In genomic region chr16:2568573-2568972, GRCh38 we compare ENCODE assay signal across 11 cellular contexts. TPM values are rescaled to one million over a fixed set of nuclear protein-coding genes. Genes with fewer than 3 reads are reported as not detected.
DNase-seq lines count a peak whose midpoint lies in the region; ATAC-seq, FAIRE-seq and TF ChIP-seq lines count a peak whose summit lies in the region.
"Not testable (repeated sequence)": the region's sequence is repeated elsewhere in the genome, so short reads cannot be mapped to it uniquely, and the experiment has no call there.
"Had no signal": no experiment of that assay in that cellular context is flagged by ENCODE, and none has a peak within 500 bp of the region (broad histone marks: within the 10 kb centered on the region; RNA-seq: fewer than 3 reads in every experiment).

No MANE protein-coding gene starts in this region.

- H3K4me3 ChIP-seq in Panc1 (ENCODE audit: low read depth in 2 of 2, low read length in 2 of 2); body of pancreas; lower lobe of right lung; gastrocnemius medialis: not testable (repeated sequence)

- WGBS in body of pancreas, 2 donors = no CpG with 5 or more reads among the region's 11 CpGs

- not testable (repeated sequence) for BruUV-seq in Panc1 (replicated peaks; lab: Mats Ljungman, UMichigan)

- FAIRE-seq in GM18507 (lab: Jason Lieb, UNC) = peak; percentile 69

- not testable (repeated sequence) for DNase-seq in GM18507 (ENCODE audit: extremely low spot score, insufficient read length, low read depth); Panc1 (ENCODE audit: low read depth, low spot score); body of pancreas; Right ventricle myocardium superior; left lobe of liver (ENCODE audit: low spot score); lower lobe of right lung; gastrocnemius medialis

- POLR2A ChIA-PET in Panc1 (lab: Charles Lee) = not testable (repeated sequence)

- not testable (repeated sequence) for H3K27ac ChIP-seq in Panc1 (ENCODE audit: low read length); body of pancreas; lower lobe of right lung; gastrocnemius medialis

- not testable (repeated sequence) for H3K36me3 ChIP-seq in Panc1 (ENCODE audit: control insufficient read depth, insufficient read depth, low read length); body of pancreas (replicated peaks in 1 of 2; ENCODE audit: insufficient read depth in 1 of 2, low read depth in 2 of 2); lower lobe of right lung; gastrocnemius medialis

- in situ Hi-C loops in Panc1 (cut with HindIII; ENCODE audit: low pct_unique_long_range_greater_than_20kb, low sequenced_read_pairs); gastrocnemius medialis (cut with MboI; ENCODE audit: low sequenced_read_pairs in 4 of 4): not testable (repeated sequence)

- TF ChIP-seq CTCF in Panc1 (IDR thresholded peaks at IDR 0.05); body of pancreas (IDR thresholded peaks at IDR 0.05); lower lobe of right lung (IDR thresholded peaks at IDR 0.05); gastrocnemius medialis (IDR thresholded peaks at IDR 0.05 in 4 of 5, conservative IDR thresholded peaks at IDR 0.05 in 1 of 5): not testable (repeated sequence)

- ATAC-seq in GM19463 (IDR thresholded peaks at IDR 0.05; ENCODE audit: unreplicated experiment) (peak; percentile 73), Panc1 (0 out of 2 replicates have a peak, but pooled peaks have one; percentile 31), body of pancreas (peak; percentile 54), Right ventricle myocardium superior (ENCODE audit: poor library complexity) (peak; percentile 23), left lobe of liver (peak; percentile 85), lower lobe of right lung (peak; percentile 66 to 74), gastrocnemius medialis (peak; percentile 89 to 97)

- H3K4me1 ChIP-seq in Panc1 (ENCODE audit: control insufficient read depth, insufficient read depth, low read length); body of pancreas; lower lobe of right lung; gastrocnemius medialis: not testable (repeated sequence)

- TF ChIP-seq POLR2A in body of pancreas (IDR thresholded peaks at IDR 0.05); gastrocnemius medialis (IDR thresholded peaks at IDR 0.05): not testable (repeated sequence)

- intact Hi-C loops in Panc1 (cut with micrococcal nuclease; ENCODE audit: unreplicated experiment); body of pancreas (cut with DNase I); Right ventricle myocardium superior (cut with DNase I); lower lobe of right lung (cut with DNase I); gastrocnemius medialis (cut with DNase I; ENCODE audit: low total_unique reads): not testable (repeated sequence)

- not testable (repeated sequence) for H3K27me3 ChIP-seq in Panc1 (ENCODE audit: control insufficient read depth, insufficient read depth, low read length); body of pancreas; lower lobe of right lung (ENCODE audit: low read depth); gastrocnemius medialis

- CTCF ChIA-PET in Panc1 (lab: Charles Lee) = not testable (repeated sequence)

- not testable (repeated sequence) for H3K9me3 ChIP-seq in Panc1 (ENCODE audit: control insufficient read depth, insufficient read depth, low read depth, low read length); body of pancreas; lower lobe of right lung; gastrocnemius medialis

RNA-seq across cellular contexts. Expression of gene PDPK1, which starts 30.8 kb away (rescaled TPM):
- 43.2 TPM for total RNA-seq in Panc1 (2021; ENCODE audit: unreplicated experiment)
- polyA plus RNA-seq in Panc1 (2012; ENCODE audit: insufficient read length) = 19.8 TPM
- total RNA-seq in body of pancreas = 10 to 100 TPM; 20.5 to 28.0 TPM
- 38.5 TPM for total RNA-seq in Right ventricle myocardium superior
- 27.4 TPM for total RNA-seq in left lobe of liver
- 74.4 TPM for total RNA-seq in lower lobe of right lung
- 10 to 100 TPM; 24.5 to 42.4 (median 34.7) TPM for total RNA-seq in gastrocnemius medialis

RNA-seq across cellular contexts. Expression of gene CEMP1, which starts 37.4 kb away (rescaled TPM):
- total RNA-seq in Panc1 (2021; ENCODE audit: unreplicated experiment) = not detected
- polyA plus RNA-seq in Panc1 (2012; ENCODE audit: insufficient read length) = 9.1 TPM
- 1 to 10 TPM in 1 of 2 donors, under 1 TPM in 1; 0.52 to 1.3 TPM for total RNA-seq in body of pancreas
- not detected for total RNA-seq in Right ventricle myocardium superior
- 0.20 TPM for total RNA-seq in left lobe of liver
- total RNA-seq in lower lobe of right lung = 1.4 TPM
- total RNA-seq in gastrocnemius medialis = not detected
- total RNA-seq: A172, H7, HFFc6 had no signal

RNA-seq across cellular contexts. Expression of gene AMDHD2, which starts 48.4 kb away (rescaled TPM):
- 87.5 TPM for total RNA-seq in Panc1 (2021; ENCODE audit: unreplicated experiment)
- polyA plus RNA-seq in Panc1 (2012; ENCODE audit: insufficient read length) = 56.9 TPM
- total RNA-seq in body of pancreas = 10 to 100 TPM; 13.7 to 33.6 TPM
- 13.4 TPM for total RNA-seq in Right ventricle myocardium superior
- 22.2 TPM for total RNA-seq in left lobe of liver
- total RNA-seq in lower lobe of right lung = 53.4 TPM
- total RNA-seq in gastrocnemius medialis = 10 to 100 TPM; 12.3 to 18.1 (median 13.7) TPM

RNA-seq across cellular contexts. Expression of gene ATP6V0C, which starts 54.8 kb away (rescaled TPM):
- total RNA-seq in Panc1 (2021; ENCODE audit: unreplicated experiment) (282 TPM), body of pancreas (10 to 100 TPM; 33.5 to 38.9 TPM), Right ventricle myocardium superior (129 TPM), left lobe of liver (87.0 TPM), lower lobe of right lung (313 TPM), gastrocnemius medialis (10 to 100 TPM; 22.1 to 84.2 (median 56.2) TPM)
- 497 TPM for polyA plus RNA-seq in Panc1 (2012; ENCODE audit: insufficient read length)

Comparison
In these comparisons a context has a peak if more than half of its experiments do, and no peak if none do; other contexts are left out.
1. ATAC-seq: peak in every context shown above with its lines; median percentile 93 in gastrocnemius medialis; 85 in left lobe of liver; 73 in GM19463; 70 in lower lobe of right lung; 54 in body of pancreas; 31 in Panc1; 23 in Right ventricle myocardium superior.